22 cellular contexts compared by ENCODE assay signal in genomic region chr17:70307430-70307829, GRCh38.
DNase-seq lines count a peak whose midpoint lies in the region; ATAC-seq and TF ChIP-seq lines count a peak whose summit lies in the region.
"Had no signal": no experiment of that assay in that cellular context is flagged by ENCODE, and none has a peak within 500 bp of the region (broad histone marks: within the 10 kb centered on the region; RNA-seq: fewer than 3 reads in every experiment).

No MANE protein-coding gene starts in this region.

- no peaks in the 10 kb centered on the region for H3K79me1 ChIP-seq in trophoblast cell (ENCODE audit: low read length)

- H3K9me3 ChIP-seq in GM23248 (ENCODE audit: low read depth) (no peaks in the 10 kb centered on the region), OCI-LY3 (ENCODE audit: insufficient read depth, low read length) (peaks cover 5% of the 10 kb centered on the region; the same call in 1 of the 2 replicates), fibroblast of lung (ENCODE audit: control insufficient read depth, insufficient read depth, low read depth, low read length) (no peaks in the 10 kb centered on the region), trophoblast cell (ENCODE audit: insufficient read depth, low read depth, low read length) (no peaks in the 10 kb centered on the region)
- H3K9me3 ChIP-seq: pancreas, thyroid gland had no signal

- no peak overlapping the region for H4K91ac ChIP-seq in trophoblast cell (ENCODE audit: low read depth, low read length)

- H3K4me3 ChIP-seq in GM23248 (no peak overlapping the region), OCI-LY3 (ENCODE audit: low read length) (no peak overlapping the region), fibroblast of lung (replicated peaks in 1 of 4; ENCODE audit: control extremely low read depth in 1 of 4, insufficient read depth in 1 of 4, low read depth in 3 of 4, low read length in 4 of 4) (no peak overlapping the region), trophoblast cell (ENCODE audit: low read depth, low read length) (no peak overlapping the region)
- H3K4me3 ChIP-seq: coronary artery, pancreas, thyroid gland had no signal

- H3K4me2 ChIP-seq in GM23248 (ENCODE audit: unreplicated experiment) (no peak overlapping the region), OCI-LY3 (ENCODE audit: low read length) (no peak overlapping the region), fibroblast of lung (ENCODE audit: extremely low read depth, insufficient read depth, low read length) (no peak overlapping the region), trophoblast cell (ENCODE audit: low read length) (no peak overlapping the region)

- no peaks in the 10 kb centered on the region for H3F3A ChIP-seq in GM23248 (ENCODE audit: insufficient read depth)

- WGBS in GM23248 (ENCODE audit: low coverage in 1 of 2, low lambda C conversion rate in 2 of 2, missing lambda C conversion rate in 2 of 2), 2 experiments = 46 to 49% methylated on average over 3 of the region's 3 CpGs
- no CpG with 5 or more reads among the region's 3 CpGs for WGBS in trophoblast cell (ENCODE audit: extremely low coverage, insufficient coverage, insufficient read length)

- no peak overlapping the region for H2BK5ac ChIP-seq in trophoblast cell (ENCODE audit: low read depth, low read length, poor library complexity)

- no peaks in the 10 kb centered on the region for H4K20me1 ChIP-seq in GM23248 (ENCODE audit: insufficient read depth)
- no peaks in the 10 kb centered on the region for H4K20me1 ChIP-seq in OCI-LY3 (ENCODE audit: insufficient read depth, low read length)
- H4K20me1 ChIP-seq in fibroblast of lung (ENCODE audit: control insufficient read depth, extremely low read depth, insufficient read depth, low read length) = no peaks in the 10 kb centered on the region

- H3K4me1 ChIP-seq in GM23248 (ENCODE audit: insufficient read depth) (peaks cover under 1% of the 10 kb centered on the region), OCI-LY3 (ENCODE audit: low read length) (peaks cover 28% of the 10 kb centered on the region), fibroblast of lung (ENCODE audit: control insufficient read depth, extremely low read depth, insufficient read depth, low read length) (no peaks in the 10 kb centered on the region), trophoblast cell (ENCODE audit: control insufficient read depth in 1 of 2, insufficient read depth in 2 of 2, low read length in 2 of 2) (no peaks in the 10 kb centered on the region)
- H3K4me1 ChIP-seq: pancreas, thyroid gland had no signal

- no peak overlapping the region for H3K18ac ChIP-seq in trophoblast cell (ENCODE audit: low read length)

- H2BK12ac ChIP-seq in trophoblast cell (ENCODE audit: low read length) = no peak overlapping the region

- H2AFZ ChIP-seq in GM23248 (no peak overlapping the region), OCI-LY3 (ENCODE audit: low read depth, low read length) (peak overlapping the region; percentile 36; the same call in 1 of the 2 replicates), fibroblast of lung (ENCODE audit: low read length) (no peak overlapping the region), trophoblast cell (ENCODE audit: insufficient read depth, low read length, poor library complexity) (no peak overlapping the region)

- peak; percentile 52 for DNase-seq in GM23248
- peak; percentile 22 to 96 for DNase-seq in fibroblast of lung (ENCODE audit: low read depth in 2 of 2)
- peak; percentile 51 to 54 for DNase-seq in trophoblast cell
- DNase-seq in cortex of kidney (lab: John Stamatoyannopoulos, UW) = no peak
- DNase-seq in NCI-H146 treated with DMSO at 0.1 percent for 48 hours (lab: John Stamatoyannopoulos, UW; ENCODE audit: unreplicated experiment) = no peak
- DNase-seq: activated CD8-positive, alpha-beta T cell treated with anti-CD3 and anti-CD28 coated beads for 36 hours; activated naive CD4-positive, alpha-beta T cell treated with anti-CD3 and anti-CD28 coated beads, Interleukin-2, amount 10 ng/mL, durations not matched to agents 7 days and 5 days; activated T-cell treated with anti-CD3 and anti-CD28 coated beads, Interleukin-2, amount 50 U/mL, for 48 hours; aorta; DMS79; hippocampal formation; mammary epithelial cell; NCI-H524 treated with DMSO at 0.1 percent for 48 hours; pancreas; stimulated activated CD4-positive, alpha-beta T cell treated with anti-CD3 and anti-CD28 coated beads, Interleukin-2, amount 100 ng/mL, for 24 hours; stimulated activated naive CD4-positive, alpha-beta T cell treated with Interleukin-2 at 50 U/mL for 16 hours; T1000; thyroid gland had no signal

- TF ChIP-seq CTCF in OCI-LY3 (IDR thresholded peaks at IDR 0.05; ENCODE audit: low read depth, low read length) (no peak), fibroblast of lung (conservative IDR thresholded peaks at IDR 0.05 in 1 of 2, IDR thresholded peaks at IDR 0.05 in 1 of 2; ENCODE audit: low read depth in 1 of 2, low read length in 2 of 2) (no peak)

- H3K23ac ChIP-seq in trophoblast cell (ENCODE audit: low read length) = no peak overlapping the region

- no peak overlapping the region for H4K8ac ChIP-seq in trophoblast cell (ENCODE audit: low read depth, low read length)

- H3K27me3 ChIP-seq in GM23248 (replicated peaks; ENCODE audit: insufficient read depth) (no peaks in the 10 kb centered on the region), OCI-LY3 (ENCODE audit: low read depth, low read length) (no peaks in the 10 kb centered on the region), fibroblast of lung (ENCODE audit: control insufficient read depth, insufficient read depth, low read length) (no peaks in the 10 kb centered on the region), trophoblast cell (ENCODE audit: insufficient read depth, low read length) (no peaks in the 10 kb centered on the region)
- H3K27me3 ChIP-seq: pancreas, thyroid gland had no signal

- H4K12ac ChIP-seq in trophoblast cell (ENCODE audit: low read depth, low read length) = no peak overlapping the region

- no peaks in the 10 kb centered on the region for H3K79me2 ChIP-seq in GM23248 (ENCODE audit: insufficient read depth)
- no peaks in the 10 kb centered on the region for H3K79me2 ChIP-seq in OCI-LY3 (ENCODE audit: low read length)
- no peaks in the 10 kb centered on the region for H3K79me2 ChIP-seq in fibroblast of lung (ENCODE audit: control insufficient read depth, insufficient read depth, low read length)
- H3K79me2 ChIP-seq in trophoblast cell (ENCODE audit: control insufficient read depth, insufficient read depth, low read length, poor library complexity) = no peaks in the 10 kb centered on the region

- H3K27ac ChIP-seq in GM23248 (no peak overlapping the region), OCI-LY3 (ENCODE audit: low read length) (no peak overlapping the region), fibroblast of lung (ENCODE audit: insufficient read depth, low read length) (no peak overlapping the region), trophoblast cell (ENCODE audit: low read depth, low read length) (no peak overlapping the region)
- H3K27ac ChIP-seq: coronary artery, pancreas, thyroid gland had no signal

- no peaks in the 10 kb centered on the region for H3K9me2 ChIP-seq in GM23248 (ENCODE audit: insufficient read depth)

- H3K4ac ChIP-seq in trophoblast cell (ENCODE audit: low read depth, low read length) = no peak overlapping the region

- in situ Hi-C loops in GM23248 (cut with MboI) = no loop called here

- H2BK120ac ChIP-seq in trophoblast cell (ENCODE audit: insufficient read depth, low read length, poor library complexity) = no peak overlapping the region

- H3K36me3 ChIP-seq in GM23248 (ENCODE audit: low read depth) = no peaks in the 10 kb centered on the region
- H3K36me3 ChIP-seq in OCI-LY3 (replicated peaks; ENCODE audit: low read depth, low read length) = peaks cover 2% of the 10 kb centered on the region
- H3K36me3 ChIP-seq in fibroblast of lung (ENCODE audit: control insufficient read depth, insufficient read depth, low read length) = no peaks in the 10 kb centered on the region
- no peaks in the 10 kb centered on the region for H3K36me3 ChIP-seq in trophoblast cell (ENCODE audit: control insufficient read depth in 1 of 2, insufficient read depth in 2 of 2, low read length in 2 of 2)
- H3K36me3 ChIP-seq: pancreas, thyroid gland had no signal

- ATAC-seq in HG02970 (IDR thresholded peaks at IDR 0.05; ENCODE audit: low FRiP score, unreplicated experiment) = no peak
- ATAC-seq: activated CD4-positive, CD25-positive, alpha-beta regulatory T cell treated with anti-CD3 and anti-CD28 coated beads, Interleukin-2, amount 50 U/mL, for 24 hours; activated CD8-positive, alpha-beta T cell treated with anti-CD3 and anti-CD28 coated beads for 36 hours; pancreas had no signal

- H2AK5ac ChIP-seq in trophoblast cell (ENCODE audit: low read length) = no peak overlapping the region

- H3K14ac ChIP-seq in trophoblast cell (ENCODE audit: low read length) = no peak overlapping the region

- H3K9ac ChIP-seq in GM23248 (no peak overlapping the region), OCI-LY3 (ENCODE audit: low read length) (no peak overlapping the region), fibroblast of lung (ENCODE audit: insufficient read depth, low read length) (no peak overlapping the region), trophoblast cell (ENCODE audit: low read length) (no peak overlapping the region)

Comparison
In these comparisons a context has a peak if more than half of its experiments do, and no peak if none do; other contexts are left out.
1. DNase-seq: peak in GM23248 (single experiment), fibroblast of lung (2 of 2) and trophoblast cell (2 of 2); none in cortex of kidney (single experiment) and NCI-H146 treated with DMSO at 0.1 percent for 48 hours (single experiment).